In genomic region chr7:76397409-76398183, GRCh38 we compare ENCODE assay signal across 8 cellular contexts. TPM values are rescaled to one million over a fixed set of nuclear protein-coding genes. Genes with fewer than 3 reads are reported as not detected.
DNase-seq lines count a peak whose midpoint lies in the region; ATAC-seq and TF ChIP-seq lines count a peak whose summit lies in the region.

No MANE protein-coding gene starts in this region.

- POLR2A ChIA-PET in activated naive CD8-positive, alpha-beta T cell treated with anti-CD3 and anti-CD28 coated beads, Interleukin-2, amount 10 ng/mL, durations not matched to agents 7 days and 5 days (lab: Charles Lee): interaction anchor here (1.0 to 1.2 kb wide), 3 partner anchors 10 to 79 kb away, joined by 3 to 4 read pairs (median 3); no protein-coding TSS in a partner anchor

- H3K9ac ChIP-seq in SU-DHL-6 (ENCODE audit: low read length): peak overlapping the region; percentile 55

- H3K79me2 ChIP-seq in SU-DHL-6 (ENCODE audit: insufficient read depth, low read length): no peaks in the 10 kb centered on the region

- H3K4me1 Mint-ChIP-seq in activated naive CD8-positive, alpha-beta T cell treated with anti-CD3 and anti-CD28 coated beads, Interleukin-2, amount 10 ng/mL, durations not matched to agents 7 days and 5 days: peaks cover 11% of the 10 kb centered on the region

- no peaks in the 10 kb centered on the region for H3K9me3 Mint-ChIP-seq in activated naive CD8-positive, alpha-beta T cell treated with anti-CD3 and anti-CD28 coated beads, Interleukin-2, amount 10 ng/mL, durations not matched to agents 7 days and 5 days

- no peaks in the 10 kb centered on the region for H3K36me3 Mint-ChIP-seq in activated naive CD8-positive, alpha-beta T cell treated with anti-CD3 and anti-CD28 coated beads, Interleukin-2, amount 10 ng/mL, durations not matched to agents 7 days and 5 days

- H2AFZ ChIP-seq in SU-DHL-6 (ENCODE audit: low read depth, low read length, severe bottlenecking): peak overlapping the region; percentile 81

- DNase-seq in DMS153 (lab: John Stamatoyannopoulos, UW): peak; percentile 61
- DNase-seq in HT-29 (ENCODE audit: low spot score): peak; percentile 90
- peak; percentile 86 for DNase-seq in activated naive CD8-positive, alpha-beta T cell treated with anti-CD3 and anti-CD28 coated beads, Interleukin-2, amount 10 ng/mL, durations not matched to agents 7 days and 5 days
- peak; percentile 83 for DNase-seq in left ventricle myocardium inferior
- no peak for DNase-seq in skeletal muscle cell (ENCODE audit: low read depth)
- DNase-seq in middle frontal gyrus (ENCODE audit: extremely low spot score, low spot score): no peak

- no peak for TF ChIP-seq CTCF in SU-DHL-6 (IDR thresholded peaks at IDR 0.05; ENCODE audit: insufficient read depth, low read length, poor library complexity, severe bottlenecking)
- no peak for TF ChIP-seq CTCF in left ventricle myocardium inferior (IDR thresholded peaks at IDR 0.05; ENCODE audit: borderline replicate concordance)

- no peaks in the 10 kb centered on the region for H3F3A ChIP-seq in SU-DHL-6 (ENCODE audit: insufficient read depth)

- intact Hi-C loops in left ventricle myocardium inferior (cut with micrococcal nuclease): no loop called here

- H3K4me2 ChIP-seq in SU-DHL-6 (ENCODE audit: low read depth, low read length, poor library complexity, severe bottlenecking): peak overlapping the region; percentile 51

- ATAC-seq in activated naive CD8-positive, alpha-beta T cell treated with anti-CD3 and anti-CD28 coated beads, Interleukin-2, amount 10 ng/mL, durations not matched to agents 7 days and 5 days (ENCODE audit: low read depth): peak; percentile 48
- ATAC-seq in HG03442 (IDR thresholded peaks at IDR 0.05; ENCODE audit: unreplicated experiment): no peak

- H3K4me3 ChIP-seq in SU-DHL-6 (ENCODE audit: insufficient read depth, low read length, poor library complexity, severe bottlenecking) (peak overlapping the region; percentile 48), left ventricle myocardium inferior (peak overlapping the region; percentile 65), skeletal muscle cell (ENCODE audit: low read depth, low read length) (peak overlapping the region; percentile 46)

- H3K27ac Mint-ChIP-seq in activated naive CD8-positive, alpha-beta T cell treated with anti-CD3 and anti-CD28 coated beads, Interleukin-2, amount 10 ng/mL, durations not matched to agents 7 days and 5 days: peak overlapping the region; percentile 81

- no peaks in the 10 kb centered on the region for H4K20me1 ChIP-seq in SU-DHL-6 (ENCODE audit: low read depth, low read length)

- H3K27me3 Mint-ChIP-seq in activated naive CD8-positive, alpha-beta T cell treated with anti-CD3 and anti-CD28 coated beads, Interleukin-2, amount 10 ng/mL, durations not matched to agents 7 days and 5 days: no peaks in the 10 kb centered on the region

- no peak overlapping the region for H3K27ac ChIP-seq in SU-DHL-6 (ENCODE audit: low read depth, low read length)
- no peak overlapping the region for H3K27ac ChIP-seq in left ventricle myocardium inferior (replicated peaks)

- H3K4me3 Mint-ChIP-seq in activated naive CD8-positive, alpha-beta T cell treated with anti-CD3 and anti-CD28 coated beads, Interleukin-2, amount 10 ng/mL, durations not matched to agents 7 days and 5 days: peak overlapping the region; percentile 64

- no peaks in the 10 kb centered on the region for H3K27me3 ChIP-seq in SU-DHL-6 (ENCODE audit: low read length)
- H3K27me3 ChIP-seq in left ventricle myocardium inferior (ENCODE audit: low read depth): no peaks in the 10 kb centered on the region

- H3K9me3 ChIP-seq in SU-DHL-6 (ENCODE audit: insufficient read depth, low read length): no peaks in the 10 kb centered on the region
- H3K9me3 ChIP-seq in left ventricle myocardium inferior (replicated peaks): no peaks in the 10 kb centered on the region

- H3K9me2 ChIP-seq in SU-DHL-6 (replicated peaks; ENCODE audit: insufficient read depth, low read length): no peaks in the 10 kb centered on the region

- H3K36me3 ChIP-seq in SU-DHL-6 (ENCODE audit: low read length): no peaks in the 10 kb centered on the region
- no peaks in the 10 kb centered on the region for H3K36me3 ChIP-seq in left ventricle myocardium inferior

- peaks cover 23% of the 10 kb centered on the region for H3K4me1 ChIP-seq in left ventricle myocardium inferior

RNA-seq across cellular contexts. Expression of gene SSC4D, which starts 11.9 kb away (rescaled TPM):
- 2.2 and 2.9 TPM in 2 replicates for total RNA-seq in HT-29 (2014; rRNA removed; shearing (Covaris generic))
- under 1 TPM; 0.34 to 0.42 TPM for total RNA-seq in activated naive CD8-positive, alpha-beta T cell treated with anti-CD3 and anti-CD28 coated beads, Interleukin-2, amount 10 ng/mL, durations not matched to agents 7 days and 5 days
- 0.99 TPM for total RNA-seq in left ventricle myocardium inferior

RNA-seq across cellular contexts. Expression of gene ZP3, which starts 27.2 kb away (rescaled TPM):
- total RNA-seq in HT-29 (2014; rRNA removed; shearing (Covaris generic)): 12.7 and 16.4 TPM in 2 replicates
- 1 to 10 TPM in 1 of 2 experiments, under 1 TPM in 1; 0.80 to 1.3 TPM for total RNA-seq in activated naive CD8-positive, alpha-beta T cell treated with anti-CD3 and anti-CD28 coated beads, Interleukin-2, amount 10 ng/mL, durations not matched to agents 7 days and 5 days
- total RNA-seq in left ventricle myocardium inferior: not detected

RNA-seq across cellular contexts. Expression of gene YWHAG, which starts 38.8 kb away (rescaled TPM):
- total RNA-seq in HT-29 (2014; rRNA removed; shearing (Covaris generic)): 83.2 and 84.6 TPM in 2 replicates
- total RNA-seq in activated naive CD8-positive, alpha-beta T cell treated with anti-CD3 and anti-CD28 coated beads, Interleukin-2, amount 10 ng/mL, durations not matched to agents 7 days and 5 days: 10 to 100 TPM; 62.7 to 66.5 TPM
- 223 TPM for total RNA-seq in left ventricle myocardium inferior

Comparison
In these comparisons a context has a peak if more than half of its experiments do, and no peak if none do; other contexts are left out.
1. DNase-seq: peak in DMS153 (single experiment), HT-29 (single experiment), activated naive CD8-positive, alpha-beta T cell treated with anti-CD3 and anti-CD28 coated beads, Interleukin-2, amount 10 ng/mL, durations not matched to agents 7 days and 5 days (single experiment) and left ventricle myocardium inferior (single experiment); none in skeletal muscle cell (single experiment) and middle frontal gyrus (single experiment).
2. Peak in every context shown above with its lines, with median percentiles within 50 percentile points of each other: H3K4me3 ChIP-seq.